Comparison of ENCODE assay signal across 22 cellular contexts in the genomic region with DNA sequence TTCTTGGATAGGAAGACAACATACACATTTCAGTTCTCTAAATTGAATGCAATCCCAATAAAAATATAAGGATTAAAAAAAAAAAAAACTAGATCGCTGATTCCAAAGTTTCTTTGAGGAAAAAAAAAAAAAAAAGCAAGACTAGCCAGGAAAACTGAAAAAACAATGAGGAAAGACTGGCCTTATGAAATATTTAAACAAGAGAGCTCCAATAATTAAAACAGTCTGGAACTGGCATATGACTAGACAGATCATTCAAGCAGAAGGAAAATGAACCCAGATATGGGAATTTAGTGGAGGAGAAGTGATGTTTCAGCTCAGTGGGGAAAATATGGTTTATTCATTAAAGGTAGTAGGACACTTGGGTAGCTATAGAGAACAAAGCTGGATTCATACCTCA. TPM values are rescaled to one million over a fixed set of nuclear protein-coding genes. Genes with fewer than 3 reads are reported as not detected.
DNase-seq lines count a peak whose midpoint lies in the region; ATAC-seq lines count a peak whose summit lies in the region.
"Had no signal": no experiment of that assay in that cellular context is flagged by ENCODE, and none has a peak within 500 bp of the region (broad histone marks: within the 10 kb centered on the region; RNA-seq: fewer than 3 reads in every experiment).

No MANE protein-coding gene starts in this region.

- H2BK12ac ChIP-seq in neuronal stem cell (ENCODE audit: low read length): no peak overlapping the region

- H3K36me3 Mint-ChIP-seq in central memory CD8-positive, alpha-beta T cell (ENCODE audit: insufficient read depth): no peaks in the 10 kb centered on the region
- H3K36me3 Mint-ChIP-seq: CD14-positive monocyte; CD8-positive, alpha-beta memory T cell had no signal

- peak overlapping the region; percentile 58 for H3K27ac Mint-ChIP-seq in central memory CD8-positive, alpha-beta T cell (ENCODE audit: low read depth)
- H3K27ac Mint-ChIP-seq: CD14-positive monocyte had no signal

- no peaks in the 10 kb centered on the region for H3K9me3 ChIP-seq in neuronal stem cell (replicated peaks in 1 of 2; ENCODE audit: control insufficient read depth in 2 of 2, insufficient read depth in 1 of 2, low read depth in 1 of 2, low read length in 2 of 2)
- H3K9me3 ChIP-seq: A549, BE2C, SJCRH30 had no signal

- no peaks in the 10 kb centered on the region for H3K36me3 ChIP-seq in neuronal stem cell (replicated peaks in 1 of 2; ENCODE audit: control insufficient read depth in 2 of 2, insufficient read depth in 2 of 2, low read length in 2 of 2)
- H3K36me3 ChIP-seq: BE2C, SJCRH30 had no signal

- no peaks in the 10 kb centered on the region for H3K4me1 Mint-ChIP-seq in central memory CD8-positive, alpha-beta T cell
- H3K4me1 Mint-ChIP-seq: CD8-positive, alpha-beta memory T cell had no signal

- no peak overlapping the region for H3K14ac ChIP-seq in neuronal stem cell (ENCODE audit: low read length)

- no peak overlapping the region for H2BK5ac ChIP-seq in neuronal stem cell (ENCODE audit: low read length)

- no peaks in the 10 kb centered on the region for H3K79me1 ChIP-seq in neuronal stem cell (ENCODE audit: low read depth, low read length)

- no peak overlapping the region for H4K91ac ChIP-seq in neuronal stem cell (ENCODE audit: low read depth, low read length, poor library complexity)

- H3K4ac ChIP-seq in neuronal stem cell (ENCODE audit: low read length): no peak overlapping the region

- H2BK15ac ChIP-seq in neuronal stem cell (ENCODE audit: low read length): no peak overlapping the region

- ATAC-seq in central memory CD8-positive, alpha-beta T cell (replicated peaks; ENCODE audit: extremely low read depth, poor library complexity, severe bottlenecking): no peak
- no peak for ATAC-seq in HG02678 (IDR thresholded peaks at IDR 0.05; ENCODE audit: unreplicated experiment)
- ATAC-seq: A549 had no signal

- no peak overlapping the region for H2AFZ ChIP-seq in neuronal stem cell (ENCODE audit: low read length)

- H3K27ac ChIP-seq in neuronal stem cell (replicated peaks; ENCODE audit: low read length): no peak overlapping the region
- H3K27ac ChIP-seq: A549, HL-60, SJCRH30 had no signal

- no peak overlapping the region for H3K9ac ChIP-seq in neuronal stem cell (ENCODE audit: low read depth, low read length, poor library complexity)

- H3K4me3 Mint-ChIP-seq in central memory CD8-positive, alpha-beta T cell: no peak overlapping the region
- H3K4me3 Mint-ChIP-seq: CD14-positive monocyte; CD8-positive, alpha-beta memory T cell had no signal

- H3K4me1 ChIP-seq in neuronal stem cell (ENCODE audit: control insufficient read depth in 2 of 2, insufficient read depth in 1 of 2, low read depth in 1 of 2, low read length in 2 of 2): peaks cover 2 to 5% of the 10 kb centered on the region in 2 donors
- H3K4me1 ChIP-seq: A549, BE2C, SJCRH30 had no signal

- no CpG with 5 or more reads among the region's 1 CpG for WGBS in neuronal stem cell (ENCODE audit: extremely low coverage in 2 of 2, insufficient read length in 2 of 2, insufficient replicate concordance in 1 of 2), 2 donors

- no peak overlapping the region for H3K4me3 ChIP-seq in neuronal stem cell (ENCODE audit: low read length in 2 of 2)
- H3K4me3 ChIP-seq: A549, SJCRH30 had no signal

- H3K27me3 Mint-ChIP-seq in central memory CD8-positive, alpha-beta T cell: no peaks in the 10 kb centered on the region
- H3K27me3 Mint-ChIP-seq: CD8-positive, alpha-beta memory T cell had no signal

- no peak overlapping the region for H3K23ac ChIP-seq in neuronal stem cell (ENCODE audit: low read depth, low read length, poor library complexity)

- no peaks in the 10 kb centered on the region for H3K9me3 Mint-ChIP-seq in central memory CD8-positive, alpha-beta T cell
- H3K9me3 Mint-ChIP-seq: CD8-positive, alpha-beta memory T cell had no signal

- H3K18ac ChIP-seq in neuronal stem cell (ENCODE audit: low read length): no peak overlapping the region

- H3K4me2 ChIP-seq in neuronal stem cell (ENCODE audit: insufficient read depth, low read length, poor library complexity, severe bottlenecking): no peak overlapping the region
- H3K4me2 ChIP-seq: A549 had no signal

- H2AK5ac ChIP-seq in neuronal stem cell (ENCODE audit: low read depth, low read length): no peak overlapping the region

- H2BK120ac ChIP-seq in neuronal stem cell (ENCODE audit: low read depth, low read length): no peak overlapping the region

- H3K27me3 ChIP-seq in neuronal stem cell (ENCODE audit: control insufficient read depth in 3 of 3, insufficient read depth in 3 of 3, low read depth in 1 of 3, low read length in 3 of 3): no peaks in the 10 kb centered on the region
- H3K27me3 ChIP-seq: BE2C, SJCRH30 had no signal

- H4K8ac ChIP-seq in neuronal stem cell (ENCODE audit: low read depth, low read length): no peak overlapping the region

- DNase-seq in GM03348 (ENCODE audit: low spot score) (peak; percentile 27), fibroblast of the conjunctiva (ENCODE audit: low read depth) (peak; percentile 6), stromal cell of bone marrow (ENCODE audit: low read depth) (peak; percentile 38), neuronal stem cell (ENCODE audit: low spot score) (no peak), hippocampal formation (lab: John Stamatoyannopoulos, UW) (no peak)
- DNase-seq in central memory CD8-positive, alpha-beta T cell (ENCODE audit: low spot score in 2 of 2): no peak
- DNase-seq: BE2C; CD8-positive, alpha-beta memory T cell; DMS79 treated with DMSO at 0.1 percent for 48 hours; GF-D8; HCEC 1CT; NCI-H1092; NCI-H1417 treated with DMSO at 0.1 percent for 48 hours; NCI-H1694 treated with DMSO at 0.1 percent for 48 hours; NCI-H2081; NCI-H226; NCI-H510A; SJCRH30 had no signal

RNA-seq across cellular contexts. Expression of a gene that starts 42.1 kb away (rescaled TPM):
- polyA plus RNA-seq in neuronal stem cell (2013, experiment 1 of 2): 26.4 TPM
- polyA plus RNA-seq in neuronal stem cell (2013, experiment 2 of 2): 26.6 TPM

RNA-seq across cellular contexts. Expression of a gene that starts 42.8 kb away (rescaled TPM):
- polyA plus RNA-seq in neuronal stem cell (2013, experiment 1 of 2): 34.7 TPM
- 36.2 TPM for polyA plus RNA-seq in neuronal stem cell (2013, experiment 2 of 2)

Comparison
In these comparisons a context has a peak if more than half of its experiments do, and no peak if none do; other contexts are left out.
1. DNase-seq: peak in GM03348 (single experiment), fibroblast of the conjunctiva (single experiment) and stromal cell of bone marrow (single experiment); none in central memory CD8-positive, alpha-beta T cell (0 of 2), neuronal stem cell (single experiment) and hippocampal formation (0 of 2).